Comparison of ENCODE assay signal across 17 cellular contexts in the genomic region with DNA sequence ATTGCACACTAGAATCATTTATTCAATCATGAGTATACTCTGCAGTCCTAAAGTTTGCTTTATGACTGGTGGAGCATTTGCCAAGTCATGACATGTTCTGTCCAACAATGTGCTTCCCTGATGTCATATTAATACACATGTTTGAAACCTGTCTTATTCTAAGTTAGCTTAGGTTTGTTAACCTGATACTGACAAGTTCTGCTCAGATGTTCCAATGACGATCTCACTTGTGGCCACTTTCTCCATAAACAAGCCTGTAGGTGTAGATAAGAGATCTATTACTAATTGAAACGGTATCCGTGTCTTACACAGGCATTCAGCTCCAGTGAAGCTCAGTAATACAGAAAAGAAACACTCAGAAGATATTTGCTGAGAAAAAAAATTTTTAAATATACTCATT.
"Had no signal": no experiment of that assay in that cellular context is flagged by ENCODE, and none has a peak within 500 bp of the region (broad histone marks: within the 10 kb centered on the region; RNA-seq: fewer than 3 reads in every experiment).

No MANE protein-coding gene starts in this region.

- H3K9me3 Mint-ChIP-seq: activated CD4-positive, alpha-beta T cell treated with anti-CD3 and anti-CD28 coated beads, Interleukin-2, amount 10 ng/mL, durations not matched to agents 24 days and 14 days; activated naive CD8-positive, alpha-beta T cell treated with anti-CD3 and anti-CD28 coated beads, Interleukin-2, amount 10 ng/mL, durations not matched to agents 7 days and 5 days; activated T-helper 17 cell treated with anti-CD3 and anti-CD28 coated beads, Interleukin-2, amount 50 U/mL, for 72 hours had no signal

- H3K4me3 ChIP-seq: esophagus muscularis mucosa, tibial artery had no signal

- ATAC-seq: activated CD8-positive, alpha-beta T cell treated with anti-CD3 and anti-CD28 coated beads for 36 hours; activated T-helper 17 cell treated with anti-CD3 and anti-CD28 coated beads, Interleukin-2, amount 50 U/mL, for 72 hours; left lobe of liver; right cardiac atrium; stimulated activated naive CD8-positive, alpha-beta T cell treated with anti-CD3 and anti-CD28 coated beads, Interleukin-15, Interleukin-2, amounts not matched to agents 100 U/mL and 50 U/mL, for 24 hours had no signal

- H3K27ac Mint-ChIP-seq: activated CD4-positive, alpha-beta T cell treated with anti-CD3 and anti-CD28 coated beads, Interleukin-2, amount 10 ng/mL, durations not matched to agents 24 days and 14 days; activated CD8-positive, alpha-beta T cell treated with anti-CD3 and anti-CD28 coated beads for 36 hours; activated naive CD8-positive, alpha-beta T cell treated with anti-CD3 and anti-CD28 coated beads, Interleukin-2, amount 10 ng/mL, durations not matched to agents 7 days and 5 days; activated T-helper 17 cell treated with anti-CD3 and anti-CD28 coated beads, Interleukin-2, amount 50 U/mL, for 72 hours; progenitor cell of endocrine pancreas had no signal

- H3K36me3 Mint-ChIP-seq: activated naive CD8-positive, alpha-beta T cell treated with anti-CD3 and anti-CD28 coated beads, Interleukin-2, amount 10 ng/mL, durations not matched to agents 7 days and 5 days had no signal

- DNase-seq: activated CD4-positive, alpha-beta T cell treated with anti-CD3 and anti-CD28 coated beads, Interleukin-2, amount 10 ng/mL, durations not matched to agents 24 days and 14 days; activated CD4-positive, CD25-positive, alpha-beta regulatory T cell; activated CD8-positive, alpha-beta T cell treated with anti-CD3 and anti-CD28 coated beads for 36 hours; activated naive CD4-positive, alpha-beta T cell; activated naive CD8-positive, alpha-beta T cell treated with anti-CD3 and anti-CD28 coated beads, Interleukin-2, amount 10 ng/mL, durations not matched to agents 7 days and 5 days; activated T-cell treated with anti-CD3 and anti-CD28 coated beads, Interleukin-2, amount 50 U/mL, for 1 hour; cerebellar nuclear complex; effector CD4-positive, alpha-beta T cell; right cardiac atrium; stimulated activated naive CD8-positive, alpha-beta T cell treated with anti-CD3 and anti-CD28 coated beads, Interleukin-15, Interleukin-2, amounts not matched to agents 100 U/mL and 50 U/mL, for 24 hours; substantia nigra; T1000; tibial artery had no signal
